1 cellular context compared by ENCODE assay signal in genomic region chr4:82900335-82901128, GRCh38.
TF ChIP-seq lines count a peak whose summit lies in the region.

Gene THAP9, plus strand, starts transcription at chr4:82900735. Its CDS starts 68 bp downstream, at chr4:82900803.

TF ChIP-seq in K562, 482 proteins besides CTCF, POLR2A, EP300 and RAD21 (continued from another document and continues in another):
- TF ChIP-seq CEBPZ (IDR thresholded peaks at IDR 0.05; ENCODE audit: borderline replicate concordance, low read depth, low read length) (no peak), ELF2 (CRISPR knock-in tag; IDR thresholded peaks at IDR 0.05) (0 out of 2 replicates have a peak, but pooled peaks have one; percentile 46), THRA (IDR thresholded peaks at IDR 0.05) (no peak), CHCHD3 (CRISPR knock-in tag; IDR thresholded peaks at IDR 0.05) (0 out of 2 replicates have a peak, but pooled peaks have one; percentile 65), ZC3H11A (IDR thresholded peaks at IDR 0.05; ENCODE audit: low read depth, low read length) (no peak), TFAM (CRISPR knock-in tag; conservative IDR thresholded peaks at IDR 0.05) (no peak), ESRRB (CRISPR knock-in tag; IDR thresholded peaks at IDR 0.05; ENCODE audit: borderline replicate concordance) (no peak), SP2 (IDR thresholded peaks at IDR 0.05; ENCODE audit: extremely low read depth, low read depth, low read length, poor library complexity, severe bottlenecking) (peak; percentile 73), BCL6 (CRISPR knock-in tag; IDR thresholded peaks at IDR 0.05) (no peak), SRSF9 (IDR thresholded peaks at IDR 0.05; ENCODE audit: borderline replicate concordance, low read depth, low read length) (no peak), ZNF609 (CRISPR knock-in tag; IDR thresholded peaks at IDR 0.05; ENCODE audit: borderline replicate concordance) (peak; percentile 77; the same call in 1 of the 2 replicates), STAG1 (CRISPR knock-in tag; IDR thresholded peaks at IDR 0.05; ENCODE audit: borderline replicate concordance) (no peak), IFI16 (CRISPR knock-in tag; IDR thresholded peaks at IDR 0.05) (no peak), NCOA6 (IDR thresholded peaks at IDR 0.05) (peak; percentile 70; the same call in 1 of the 2 replicates), ZNF76 (CRISPR knock-in tag; IDR thresholded peaks at IDR 0.05; ENCODE audit: borderline replicate concordance) (no peak), CBFA2T3 (IDR thresholded peaks at IDR 0.05) (no peak), SMARCE1 (IDR thresholded peaks at IDR 0.05) (peak; percentile 71; the same call in 1 of the 2 replicates), DPF2 (IDR thresholded peaks at IDR 0.05) (peak; percentile 64), ZNF3 (CRISPR knock-in tag; IDR thresholded peaks at IDR 0.05) (no peak), C11orf30 (IDR thresholded peaks at IDR 0.05; ENCODE audit: low read depth) (no peak; the same call in 1 of the 2 replicates), BRD9 (IDR thresholded peaks at IDR 0.05; ENCODE audit: low read depth, partially characterized antibody) (peak; percentile 98), KLF13 (tag; IDR thresholded peaks at IDR 0.05; ENCODE audit: borderline replicate concordance, low read depth) (peak; percentile 81), THAP12 (CRISPR knock-in tag; IDR thresholded peaks at IDR 0.05) (no peak), THRAP3 (IDR thresholded peaks at IDR 0.05; ENCODE audit: borderline replicate concordance) (no peak), RB1 (IDR thresholded peaks at IDR 0.05; ENCODE audit: low read depth) (peak; percentile 80), POLR2B (IDR thresholded peaks at IDR 0.05; ENCODE audit: low read depth, partially characterized antibody) (peak; percentile 98), LEF1 (IDR thresholded peaks at IDR 0.05) (no peak; the same call in 1 of the 2 replicates), ZNF121 (CRISPR knock-in tag; conservative IDR thresholded peaks at IDR 0.05) (no peak), ZKSCAN8 (CRISPR knock-in tag; IDR thresholded peaks at IDR 0.05) (no peak), E4F1 (CRISPR knock-in tag; IDR thresholded peaks at IDR 0.05; ENCODE audit: borderline replicate concordance) (no peak), ZBTB12 (CRISPR knock-in tag; IDR thresholded peaks at IDR 0.05) (peak; percentile 91), NFIX (CRISPR knock-in tag; IDR thresholded peaks at IDR 0.05; ENCODE audit: low read depth) (no peak), CREB1 (IDR thresholded peaks at IDR 0.05) (peak; percentile 98), CREB1 (CRISPR knock-in tag; IDR thresholded peaks at IDR 0.05) (peak; percentile 96), PHB (CRISPR knock-in tag; IDR thresholded peaks at IDR 0.05) (no peak), MBD1 (CRISPR knock-in tag; IDR thresholded peaks at IDR 0.05) (no peak), HMBOX1 (IDR thresholded peaks at IDR 0.05) (no peak), RNF219 (CRISPR knock-in tag; IDR thresholded peaks at IDR 0.05) (no peak), RBFOX2 (IDR thresholded peaks at IDR 0.05; ENCODE audit: low read depth, low read length) (peak; percentile 98), MEF2D (tag; conservative IDR thresholded peaks at IDR 0.05; ENCODE audit: low read depth) (no peak)
